Comparison of ENCODE assay signal across 14 cellular contexts in the genomic region with DNA sequence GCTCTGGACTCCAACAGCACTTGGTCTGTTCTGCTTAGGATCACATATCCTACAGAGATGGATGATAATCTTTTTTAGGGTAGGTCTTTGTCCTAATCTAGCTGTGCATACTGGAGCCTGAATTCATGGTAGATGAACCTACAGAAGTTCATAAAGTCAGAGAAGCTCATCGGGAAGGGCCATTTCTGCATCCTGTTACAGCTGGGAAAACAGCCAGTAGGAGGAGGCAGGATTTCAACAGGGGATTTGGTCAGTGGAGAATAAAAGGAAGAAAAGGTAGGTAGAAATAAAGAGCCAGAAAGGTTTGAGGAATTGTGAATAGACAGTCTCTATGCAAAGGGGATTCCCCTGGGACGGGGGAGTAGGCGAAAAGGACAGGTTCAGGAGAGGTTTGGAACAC.
"Had no signal": no experiment of that assay in that cellular context is flagged by ENCODE, and none has a peak within 500 bp of the region (broad histone marks: within the 10 kb centered on the region; RNA-seq: fewer than 3 reads in every experiment).

No MANE protein-coding gene starts in this region.

- DNase-seq: activated CD4-positive, alpha-beta T cell treated with anti-CD3 and anti-CD28 coated beads for 4 hours; activated CD8-positive, alpha-beta memory T cell treated with anti-CD3 and anti-CD28 coated beads, Interleukin-2, amount 50 U/mL, for 48 hours; activated CD8-positive, alpha-beta T cell treated with anti-CD3 and anti-CD28 coated beads, Interleukin-2, amount 10 ng/mL, durations not matched to agents 7 days and 5 days; aorta; effector memory CD4-positive, alpha-beta T cell; islet precursor cell; retina; T-cell; tibial artery had no signal

- H3K27ac Mint-ChIP-seq: activated CD8-positive, alpha-beta T cell treated with anti-CD3 and anti-CD28 coated beads, Interleukin-2, amount 10 ng/mL, durations not matched to agents 7 days and 5 days; memory B cell; T-cell had no signal

- H3K9me3 ChIP-seq: tibial artery had no signal

- H3K4me3 ChIP-seq: skin epidermis, tibial artery had no signal

- H3K27me3 ChIP-seq: tibial artery had no signal

- H3K27ac ChIP-seq: skin epidermis, VCaP had no signal

- ATAC-seq: activated CD8-positive, alpha-beta T cell treated with anti-CD3 and anti-CD28 coated beads, Interleukin-2, amount 10 ng/mL, durations not matched to agents 7 days and 5 days; left lobe of liver; T-cell had no signal

- H3K4me3 Mint-ChIP-seq: activated CD8-positive, alpha-beta T cell treated with anti-CD3 and anti-CD28 coated beads, Interleukin-2, amount 10 ng/mL, durations not matched to agents 7 days and 5 days; memory B cell; nephron; T-cell had no signal

- H3K27me3 Mint-ChIP-seq: memory B cell, T-cell had no signal

- H3K36me3 Mint-ChIP-seq: T-cell had no signal

- H3K9me3 Mint-ChIP-seq: nephron, T-cell had no signal

- H3K36me3 ChIP-seq: tibial artery had no signal
